ENCODE assay signal across 10 cellular contexts in the genomic region with DNA sequence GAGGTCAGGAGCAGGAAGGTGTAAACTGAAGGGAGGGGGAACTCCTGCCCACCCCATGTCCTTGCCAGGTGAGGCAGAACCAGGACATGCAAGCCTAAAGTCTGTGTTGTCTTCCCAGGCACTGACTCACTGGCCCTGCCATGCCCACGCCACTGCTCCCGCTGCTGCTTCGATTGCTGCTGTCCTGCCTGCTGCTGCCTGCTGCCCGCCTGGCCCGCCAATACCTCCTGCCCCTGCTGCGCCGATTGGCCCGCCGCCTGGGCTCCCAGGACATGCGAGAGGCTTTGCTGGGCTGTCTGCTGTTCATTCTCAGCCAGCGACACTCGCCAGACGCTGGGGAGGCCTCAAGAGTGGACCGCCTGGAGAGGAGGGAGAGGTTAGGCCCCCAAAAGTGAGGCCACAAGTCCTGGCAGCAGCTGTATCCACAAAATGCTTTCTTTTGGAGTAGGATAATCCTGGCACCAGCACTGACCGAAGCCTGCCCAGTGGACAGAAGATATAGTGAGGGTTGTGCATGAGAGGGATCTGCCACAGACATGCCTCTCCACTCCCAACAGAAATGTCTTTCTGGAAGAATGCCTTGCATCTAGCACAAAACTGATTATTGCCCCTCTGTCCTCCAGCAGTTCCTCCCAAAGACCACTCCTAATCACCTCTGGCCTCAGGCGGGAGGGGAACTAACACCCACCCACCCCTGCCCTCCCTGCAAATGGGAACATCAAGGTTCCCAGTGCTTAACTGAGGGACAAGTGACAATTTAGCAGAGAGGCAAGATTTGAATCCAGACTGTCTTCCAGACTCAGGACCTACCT. TPM values are rescaled to one million over a fixed set of nuclear protein-coding genes. Genes with fewer than 3 reads are reported as not detected.
DNase-seq lines count a peak whose midpoint lies in the region; ATAC-seq, FAIRE-seq and TF ChIP-seq lines count a peak whose summit lies in the region.
"Had no signal": no experiment of that assay in that cellular context is flagged by ENCODE, and none has a peak within 500 bp of the region (broad histone marks: within the 10 kb centered on the region; RNA-seq: fewer than 3 reads in every experiment).

No MANE protein-coding gene starts in this region.

- POLR2A ChIA-PET in A549 (lab: Yijun Ruan, JAX), result no interaction called here

- no peaks in the 10 kb centered on the region for H4K20me1 ChIP-seq in MM.1S (ENCODE audit: insufficient read depth, low read length)

- no peak for FAIRE-seq in A549 (lab: Jason Lieb, UNC)

- TF ChIP-seq CTCF in A549 (IDR thresholded peaks at IDR 0.05) (no peak), MM.1S (IDR thresholded peaks at IDR 0.05; ENCODE audit: low read length) (no peak), epithelial cell of esophagus (IDR thresholded peaks at IDR 0.05; ENCODE audit: insufficient read depth, low read depth, low read length, missing control alignments) (no peak)

- H3K36me3 ChIP-seq in MM.1S (replicated peaks; ENCODE audit: insufficient read depth, low read length), result no peaks in the 10 kb centered on the region
- H3K36me3 ChIP-seq in muscle layer of duodenum (ENCODE audit: control insufficient read depth in 1 of 2, insufficient read depth in 2 of 2, low read length in 2 of 2), result no peaks in the 10 kb centered on the region

- no peak overlapping the region for H3K4me3 ChIP-seq in A549
- no peak overlapping the region for H3K4me3 ChIP-seq in MM.1S (ENCODE audit: low read length)
- H3K4me3 ChIP-seq in epithelial cell of esophagus (ENCODE audit: low read length), result no peak overlapping the region
- peak overlapping the region in 1 of 2 donors; percentile 29 for H3K4me3 ChIP-seq in muscle layer of duodenum (ENCODE audit: low read depth in 1 of 2, low read length in 2 of 2)

- H3K4me2 ChIP-seq in A549 (peak overlapping the region; percentile 85; the same call in 2 of the 3 replicates), MM.1S (ENCODE audit: low read depth, low read length) (peak overlapping the region; percentile 97; the same call in 1 of the 2 replicates)

- H3K27me3 ChIP-seq in MM.1S (replicated peaks; ENCODE audit: insufficient read depth, low read length) (no peaks in the 10 kb centered on the region), muscle layer of duodenum (ENCODE audit: low read depth, low read length) (no peaks in the 10 kb centered on the region)

- H3F3A ChIP-seq in MM.1S (ENCODE audit: insufficient read depth, low read length), result peaks cover 24% of the 10 kb centered on the region

- no peak for DNase-seq in A549 (ENCODE audit: low read depth in 1 of 2, low spot score in 1 of 2)
- DNase-seq in MM.1S, result no peak
- peak; percentile 70 for DNase-seq in epithelial cell of esophagus (ENCODE audit: low read depth)
- DNase-seq in GM19238 (ENCODE audit: insufficient read length, low spot score), result no peak
- no peak for DNase-seq in superior temporal gyrus (ENCODE audit: extremely low spot score)
- DNase-seq in H4 (ENCODE audit: low spot score), result no peak
- DNase-seq: activated naive CD8-positive, alpha-beta T cell treated with anti-CD3 and anti-CD28 coated beads, Interleukin-2, amount 10 ng/mL, durations not matched to agents 7 days and 5 days; immature natural killer cell had no signal

- ATAC-seq in A549 (no peak), GM18873 (IDR thresholded peaks at IDR 0.05; ENCODE audit: low FRiP score, unreplicated experiment) (no peak)

- H3K27ac ChIP-seq in A549 (peak overlapping the region in 1 of 2 experiments; percentile 57; a peak in 1 of 6 replicates), MM.1S (ENCODE audit: low read length) (no peak overlapping the region; the same call in 1 of the 2 replicates), muscle layer of duodenum (ENCODE audit: low read length) (peak overlapping the region; percentile 67)

- no peaks in the 10 kb centered on the region for H3K9me2 ChIP-seq in MM.1S (replicated peaks; ENCODE audit: insufficient read depth, low read length)

- TF ChIP-seq POLR2A in A549 (IDR thresholded peaks at IDR 0.05; ENCODE audit: low read length), result no peak

- H3K79me2 ChIP-seq in MM.1S (ENCODE audit: low read length), result 0 out of 2 replicates have a peak, but pooled peaks cover under 1% of the 10 kb centered on the region

- TF ChIP-seq EP300 in A549 (IDR thresholded peaks at IDR 0.05), result no peak

- no peak overlapping the region for H3K9ac ChIP-seq in MM.1S (ENCODE audit: low read length)

- TF ChIP-seq RAD21 in A549 (conservative IDR thresholded peaks at IDR 0.05 in 1 of 2, IDR thresholded peaks at IDR 0.05 in 1 of 2), result no peak

- H3K9me3 ChIP-seq in A549 (no peaks in the 10 kb centered on the region), MM.1S (replicated peaks; ENCODE audit: insufficient read depth, low read length) (no peaks in the 10 kb centered on the region), muscle layer of duodenum (ENCODE audit: control insufficient read depth in 1 of 2, low read length in 2 of 2) (no peaks in the 10 kb centered on the region)

- no peak overlapping the region for H2AFZ ChIP-seq in MM.1S (ENCODE audit: low read length)

- CTCF ChIA-PET in A549 (lab: Yijun Ruan, JAX), result interaction anchor here (0.7 to 2.3 kb wide), 4 partner anchors 17 to 45 kb away, joined by 3 to 7 read pairs (median 4); no protein-coding TSS in a partner anchor

- peaks cover 42% of the 10 kb centered on the region for H3K4me1 ChIP-seq in A549
- H3K4me1 ChIP-seq in MM.1S (ENCODE audit: low read length), result peaks cover 23% of the 10 kb centered on the region
- H3K4me1 ChIP-seq in muscle layer of duodenum (ENCODE audit: control insufficient read depth in 1 of 2, insufficient read depth in 2 of 2, low read length in 2 of 2), result peaks cover 26 to 50% of the 10 kb centered on the region in 2 donors

- WGBS in A549 (ENCODE audit: missing lambda C conversion rate), result 92% methylated on average over 9 of the region's 16 CpGs

TF ChIP-seq in A549, 52 proteins besides CTCF, POLR2A, EP300 and RAD21 (continues in another document):
- TF ChIP-seq ZSCAN20 (CRISPR knock-in tag; IDR thresholded peaks at IDR 0.05) (no peak), EHF (CRISPR knock-in tag; IDR thresholded peaks at IDR 0.05) (no peak), HOXB5 (CRISPR knock-in tag; IDR thresholded peaks at IDR 0.05) (no peak), KDM5A (IDR thresholded peaks at IDR 0.05) (no peak), MAFK (IDR thresholded peaks at IDR 0.05; ENCODE audit: partially characterized antibody) (no peak), USF2 (IDR thresholded peaks at IDR 0.05) (no peak), CBX8 (IDR thresholded peaks at IDR 0.05) (no peak)
- TF ChIP-seq, protein P1, sequence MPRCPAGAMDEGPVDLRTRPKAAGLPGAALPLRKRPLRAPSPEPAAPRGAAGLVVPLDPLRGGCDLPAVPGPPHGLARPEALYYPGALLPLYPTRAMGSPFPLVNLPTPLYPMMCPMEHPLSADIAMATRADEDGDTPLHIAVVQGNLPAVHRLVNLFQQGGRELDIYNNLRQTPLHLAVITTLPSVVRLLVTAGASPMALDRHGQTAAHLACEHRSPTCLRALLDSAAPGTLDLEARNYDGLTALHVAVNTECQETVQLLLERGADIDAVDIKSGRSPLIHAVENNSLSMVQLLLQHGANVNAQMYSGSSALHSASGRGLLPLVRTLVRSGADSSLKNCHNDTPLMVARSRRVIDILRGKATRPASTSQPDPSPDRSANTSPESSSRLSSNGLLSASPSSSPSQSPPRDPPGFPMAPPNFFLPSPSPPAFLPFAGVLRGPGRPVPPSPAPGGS (IDR thresholded peaks at IDR 0.05), result no peak

RNA-seq across cellular contexts. Expression of gene MYMX, which starts 0.8 kb away (rescaled TPM):
- polyA plus RNA-seq in A549 (2011; rRNA removed) (not detected in 2 replicates), A549 (2017; fragmentation: RNase III; extraction: RNeasy Plus Mini Kit Qiagen cat#74134 plus additional on column Dnase treatment) (not detected in 3 replicates)
- 0.11 and 0.12 TPM in 2 replicates for polyA plus RNA-seq in A549 (2012; cell fraction: cytosol; rRNA removed)
- 0.24 TPM in 1 of 2 replicates, not detected in the other for polyA plus RNA-seq in A549 (2012; cell fraction: nucleus; rRNA removed)
- polyA minus RNA-seq in A549 (2011; rRNA and poly(A)+ RNA removed), result not detected in 2 replicates
- total RNA-seq in H4 (2014; rRNA removed; shearing (Covaris generic)), result not detected in 2 replicates
- total RNA-seq: activated naive CD8-positive, alpha-beta T cell treated with anti-CD3 and anti-CD28 coated beads, Interleukin-2, amount 10 ng/mL, durations not matched to agents 7 days and 5 days had no signal
- polyA plus RNA-seq: immature natural killer cell had no signal

RNA-seq across cellular contexts. Expression of gene SLC29A1, which starts 5.9 kb away (rescaled TPM):
- polyA plus RNA-seq in A549 (2011; rRNA removed) (72.3 and 80.0 TPM in 2 replicates), A549 (2017; fragmentation: RNase III; extraction: RNeasy Plus Mini Kit Qiagen cat#74134 plus additional on column Dnase treatment) (45.6 to 49.1 TPM (median 47.1 TPM) in 3 replicates)
- polyA plus RNA-seq in A549 (2012; cell fraction: cytosol; rRNA removed), result 112 and 143 TPM in 2 replicates
- 227 and 245 TPM in 2 replicates for polyA plus RNA-seq in A549 (2012; cell fraction: nucleus; rRNA removed)
- 114 and 138 TPM in 2 replicates for polyA minus RNA-seq in A549 (2011; rRNA and poly(A)+ RNA removed)
- total RNA-seq in H4 (2014; rRNA removed; shearing (Covaris generic)), result 17.3 and 33.8 TPM in 2 replicates

RNA-seq across cellular contexts. Expression of gene HSP90AB1, which starts 29.4 kb away (rescaled TPM):
- 1,080 and 1,155 TPM in 2 replicates for polyA plus RNA-seq in A549 (2011; rRNA removed)
- polyA plus RNA-seq in A549 (2012; cell fraction: cytosol; rRNA removed), result 735 and 808 TPM in 2 replicates
- polyA plus RNA-seq in A549 (2012; cell fraction: nucleus; rRNA removed), result 712 and 1,059 TPM in 2 replicates
- polyA plus RNA-seq in A549 (2017; fragmentation: RNase III; extraction: RNeasy Plus Mini Kit Qiagen cat#74134 plus additional on column Dnase treatment), result 1,076 to 1,211 TPM (median 1,136 TPM) in 3 replicates
- polyA minus RNA-seq in A549 (2011; rRNA and poly(A)+ RNA removed), result 601 and 692 TPM in 2 replicates
- total RNA-seq in H4 (2014; rRNA removed; shearing (Covaris generic)), result 2,045 and 2,316 TPM in 2 replicates

RNA-seq across cellular contexts. Expression of gene SLC35B2, which starts 39.8 kb away (rescaled TPM):
- 44.5 and 61.4 TPM in 2 replicates for polyA plus RNA-seq in A549 (2011; rRNA removed)
- 56.6 and 84.2 TPM in 2 replicates for polyA plus RNA-seq in A549 (2012; cell fraction: cytosol; rRNA removed)
- polyA plus RNA-seq in A549 (2012; cell fraction: nucleus; rRNA removed), result 60.0 and 63.0 TPM in 2 replicates
- 38.7 to 45.6 TPM (median 45.5 TPM) in 3 replicates for polyA plus RNA-seq in A549 (2017; fragmentation: RNase III; extraction: RNeasy Plus Mini Kit Qiagen cat#74134 plus additional on column Dnase treatment)
- polyA minus RNA-seq in A549 (2011; rRNA and poly(A)+ RNA removed), result 44.0 and 52.2 TPM in 2 replicates
- total RNA-seq in H4 (2014; rRNA removed; shearing (Covaris generic)), result 177 and 195 TPM in 2 replicates

RNA-seq across cellular contexts. Expression of gene NFKBIE, which starts 47.8 kb away (rescaled TPM):
- polyA plus RNA-seq in A549 (2011; rRNA removed) (6.2 and 6.3 TPM in 2 replicates), A549 (2017; fragmentation: RNase III; extraction: RNeasy Plus Mini Kit Qiagen cat#74134 plus additional on column Dnase treatment) (5.6 to 9.1 TPM (median 6.0 TPM) in 3 replicates)
- 8.2 and 10.8 TPM in 2 replicates for polyA plus RNA-seq in A549 (2012; cell fraction: cytosol; rRNA removed)
- 13.6 and 19.5 TPM in 2 replicates for polyA plus RNA-seq in A549 (2012; cell fraction: nucleus; rRNA removed)
- 2.8 and 4.1 TPM in 2 replicates for polyA minus RNA-seq in A549 (2011; rRNA and poly(A)+ RNA removed)
- total RNA-seq in H4 (2014; rRNA removed; shearing (Covaris generic)), result 11.2 and 12.4 TPM in 2 replicates
